In genomic region chr1:235902638-235903542, GRCh38 we compare ENCODE assay signal across 11 cellular contexts. TPM values are rescaled to one million over a fixed set of nuclear protein-coding genes. Genes with fewer than 3 reads are reported as not detected.
DNase-seq lines count a peak whose midpoint lies in the region; ATAC-seq and TF ChIP-seq lines count a peak whose summit lies in the region.
"Had no signal": no experiment of that assay in that cellular context is flagged by ENCODE, and none has a peak within 500 bp of the region (broad histone marks: within the 10 kb centered on the region; RNA-seq: fewer than 3 reads in every experiment).

No MANE protein-coding gene starts in this region.

- no peak for ATAC-seq in HG02759 (IDR thresholded peaks at IDR 0.05; ENCODE audit: unreplicated experiment)
- ATAC-seq: activated naive CD8-positive, alpha-beta T cell treated with anti-CD3 and anti-CD28 coated beads, Interleukin-2, amount 50 U/mL, for 24 hours had no signal

- no peak for TF ChIP-seq POLR2A in prostate gland (IDR thresholded peaks at IDR 0.05)

- no peaks in the 10 kb centered on the region for H3K4me1 ChIP-seq in colonic mucosa
- H3K4me1 ChIP-seq in prostate gland (replicated peaks) = no peaks in the 10 kb centered on the region

- H3K27ac ChIP-seq in colonic mucosa (peak overlapping the region; percentile 75), prostate gland (peak overlapping the region in 1 of 2 donors; percentile 23)

- H3K36me3 ChIP-seq in colonic mucosa (no peaks in the 10 kb centered on the region), prostate gland (no peaks in the 10 kb centered on the region)

- TF ChIP-seq CTCF in colonic mucosa (IDR thresholded peaks at IDR 0.05) (no peak), prostate gland (IDR thresholded peaks at IDR 0.05) (no peak)

- DNase-seq in EH (ENCODE audit: low read depth) = peak; percentile 91
- DNase-seq in NCI-H460 (ENCODE audit: extremely low read depth, low read depth) = peak; percentile 47
- DNase-seq in colonic mucosa = peak; percentile 87
- DNase-seq in prostate gland (ENCODE audit: low spot score) = peak; percentile 83
- no peak for DNase-seq in mesenteric fat pad (ENCODE audit: low spot score)
- DNase-seq in stimulated activated naive CD4-positive, alpha-beta T cell treated with Interleukin-2 at 50 U/mL for 16 hours (lab: John Stamatoyannopoulos, UW) = no peak
- no peak for DNase-seq in NCI-H446 treated with DMSO at 0.1 percent for 48 hours (lab: John Stamatoyannopoulos, UW)
- DNase-seq: activated naive CD8-positive, alpha-beta T cell treated with anti-CD3 and anti-CD28 coated beads, Interleukin-2, amount 50 U/mL, for 24 hours; NCI-H345; stimulated activated CD4-positive, alpha-beta T cell treated with anti-CD3 and anti-CD28 coated beads, Interleukin-2, amount 100 ng/mL, for 48 hours had no signal

- H3K9ac ChIP-seq in colonic mucosa (ENCODE audit: low read depth in 2 of 2, low read length in 2 of 2) = peak overlapping the region in 1 of 2 donors; percentile 29

- H3K9me3 ChIP-seq in colonic mucosa = no peaks in the 10 kb centered on the region
- no peaks in the 10 kb centered on the region for H3K9me3 ChIP-seq in prostate gland

- no peaks in the 10 kb centered on the region for H3K27me3 ChIP-seq in colonic mucosa
- H3K27me3 ChIP-seq in prostate gland (replicated peaks; ENCODE audit: insufficient read depth) = no peaks in the 10 kb centered on the region

- WGBS in prostate gland = 41% methylated on average over 7 of the region's 7 CpGs

- no peak overlapping the region for H3K4me3 ChIP-seq in colonic mucosa
- no peak overlapping the region for H3K4me3 ChIP-seq in prostate gland

- intact Hi-C loops in colonic mucosa (cut with DNase I) (no loop called here), prostate gland (cut with DNase I) (no loop called here)

RNA-seq across cellular contexts. Expression of gene LYST, which starts 36.2 kb away (rescaled TPM):
- 4.2 and 8.7 TPM in 2 replicates for total RNA-seq in NCI-H460 (2014; rRNA removed; shearing (Covaris generic))
- polyA plus RNA-seq in NCI-H460 (2014; cell fraction: nucleus; rRNA removed) = 2.1 and 2.5 TPM in 2 replicates
- total RNA-seq in colonic mucosa = 10 to 100 TPM; 13.7 to 20.0 TPM
- 10 to 100 TPM; 21.9 to 41.7 TPM for total RNA-seq in prostate gland
- 38.5 TPM for total RNA-seq in mesenteric fat pad

Comparison
In these comparisons a context has a peak if more than half of its experiments do, and no peak if none do; other contexts are left out.
1. DNase-seq: peak in EH (single experiment), NCI-H460 (single experiment), colonic mucosa (single experiment) and prostate gland (single experiment); none in mesenteric fat pad (single experiment), stimulated activated naive CD4-positive, alpha-beta T cell treated with Interleukin-2 at 50 U/mL for 16 hours (single experiment) and NCI-H446 treated with DMSO at 0.1 percent for 48 hours (single experiment).